Comparison of ENCODE assay signal across 10 cellular contexts in the genomic region with DNA sequence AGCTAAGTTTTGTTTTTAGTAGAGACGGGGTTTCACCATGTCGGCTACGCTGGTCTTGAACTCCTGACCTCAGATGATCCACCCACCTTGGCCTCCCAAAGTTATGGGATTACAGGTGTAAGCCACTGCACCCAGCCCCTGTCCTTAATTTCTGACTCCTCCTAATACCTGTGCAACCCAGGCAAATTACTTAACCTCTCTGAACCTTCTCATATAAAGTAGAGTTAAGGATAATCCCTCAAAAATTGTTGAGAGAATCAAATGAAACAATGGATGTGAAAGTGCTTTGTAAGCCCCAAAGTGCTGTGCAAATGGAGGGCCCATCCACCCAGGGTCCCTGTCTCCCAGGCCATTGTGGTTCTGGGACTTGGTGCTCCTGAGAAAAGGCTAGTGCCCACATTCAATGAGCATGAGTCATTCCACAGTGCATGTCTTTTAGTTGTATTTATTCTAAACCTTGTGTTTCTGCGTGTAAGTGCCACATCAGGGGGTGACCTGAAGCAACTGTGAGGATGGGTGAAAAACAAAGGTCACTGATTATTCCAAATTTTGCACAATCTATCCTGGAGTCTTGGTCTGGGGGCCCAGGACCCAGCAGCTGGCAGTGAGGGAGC.
DNase-seq lines count a peak whose midpoint lies in the region; ATAC-seq and TF ChIP-seq lines count a peak whose summit lies in the region.
"Had no signal": no experiment of that assay in that cellular context is flagged by ENCODE, and none has a peak within 500 bp of the region (broad histone marks: within the 10 kb centered on the region; RNA-seq: fewer than 3 reads in every experiment).

No MANE protein-coding gene starts in this region.

- H3K4me1 Mint-ChIP-seq in activated CD8-positive, alpha-beta memory T cell treated with anti-CD3 and anti-CD28 coated beads, Interleukin-2, amount 10 ng/mL, durations not matched to agents 7 days and 5 days, result peaks cover 42% of the 10 kb centered on the region

- peaks cover 49 to 66% (median 54%) of the 10 kb centered on the region in 4 donors for H3K4me1 ChIP-seq in upper lobe of left lung
- H3K4me1 ChIP-seq in tibial nerve, result peaks cover 0 to 24% (median 11%) of the 10 kb centered on the region in 4 donors

- H3K36me3 ChIP-seq in upper lobe of left lung (no peaks in the 10 kb centered on the region), tibial nerve (no peaks in the 10 kb centered on the region)
- H3K36me3 ChIP-seq: tibial artery had no signal

- no peak for ATAC-seq in activated CD8-positive, alpha-beta memory T cell treated with anti-CD3 and anti-CD28 coated beads, Interleukin-2, amount 10 ng/mL, durations not matched to agents 7 days and 5 days
- ATAC-seq in upper lobe of left lung (ENCODE audit: low FRiP score in 2 of 2), result no peak
- no peak for ATAC-seq in HG02981 (IDR thresholded peaks at IDR 0.05; ENCODE audit: unreplicated experiment)

- H3K4me3 Mint-ChIP-seq in activated CD8-positive, alpha-beta memory T cell treated with anti-CD3 and anti-CD28 coated beads, Interleukin-2, amount 10 ng/mL, durations not matched to agents 7 days and 5 days, result no peak overlapping the region

- TF ChIP-seq CTCF in VCaP (conservative IDR thresholded peaks at IDR 0.05) (no peak), upper lobe of left lung (IDR thresholded peaks at IDR 0.05) (no peak), tibial nerve (IDR thresholded peaks at IDR 0.05) (no peak)

- H3K27ac ChIP-seq in VCaP, result peak overlapping the region; percentile 98; the same call in 1 of the 2 replicates
- peak overlapping the region; percentile 69 to 83 (median 78) for H3K27ac ChIP-seq in upper lobe of left lung
- H3K27ac ChIP-seq in tibial nerve, result peak overlapping the region in 1 of 4 donors; percentile 63

- 70 to 89% methylated on average over 4 of the region's 4 CpGs for WGBS in upper lobe of left lung, 2 donors
- WGBS in tibial nerve, 2 donors, result 77 to 78% methylated on average over 4 of the region's 4 CpGs

- no peaks in the 10 kb centered on the region for H3K27me3 Mint-ChIP-seq in activated CD8-positive, alpha-beta memory T cell treated with anti-CD3 and anti-CD28 coated beads, Interleukin-2, amount 10 ng/mL, durations not matched to agents 7 days and 5 days

- no peak for DNase-seq in activated CD8-positive, alpha-beta memory T cell treated with anti-CD3 and anti-CD28 coated beads, Interleukin-2, amount 10 ng/mL, durations not matched to agents 7 days and 5 days
- DNase-seq in activated CD8-positive, alpha-beta memory T cell treated with anti-CD3 and anti-CD28 coated beads for 24 hours, result no peak
- DNase-seq in kidney glomerular epithelial cell (lab: John Stamatoyannopoulos, UW) (peak; percentile 7), upper lobe of left lung (no peak), tibial nerve (ENCODE audit: low spot score in 2 of 2) (no peak), hippocampal formation (lab: John Stamatoyannopoulos, UW) (no peak)
- DNase-seq: AML-193 had no signal

- H3K4me3 ChIP-seq in upper lobe of left lung (no peak overlapping the region), tibial nerve (no peak overlapping the region)

- TF ChIP-seq POLR2A in upper lobe of left lung (IDR thresholded peaks at IDR 0.05) (no peak), tibial nerve (IDR thresholded peaks at IDR 0.05) (no peak)

- H3K36me3 Mint-ChIP-seq in activated CD8-positive, alpha-beta memory T cell treated with anti-CD3 and anti-CD28 coated beads, Interleukin-2, amount 10 ng/mL, durations not matched to agents 7 days and 5 days, result no peaks in the 10 kb centered on the region

- no peaks in the 10 kb centered on the region for H3K9me3 Mint-ChIP-seq in activated CD8-positive, alpha-beta memory T cell treated with anti-CD3 and anti-CD28 coated beads, Interleukin-2, amount 10 ng/mL, durations not matched to agents 7 days and 5 days (ENCODE audit: low read depth)

- H3K9me3 ChIP-seq in upper lobe of left lung, result no peaks in the 10 kb centered on the region
- no peaks in the 10 kb centered on the region for H3K9me3 ChIP-seq in tibial nerve
- H3K9me3 ChIP-seq: tibial artery had no signal

- H3K27ac Mint-ChIP-seq in activated CD8-positive, alpha-beta memory T cell treated with anti-CD3 and anti-CD28 coated beads, Interleukin-2, amount 10 ng/mL, durations not matched to agents 7 days and 5 days, result peak overlapping the region; percentile 28

- CTCF ChIA-PET in activated CD8-positive, alpha-beta memory T cell treated with anti-CD3 and anti-CD28 coated beads, Interleukin-2, amount 10 ng/mL, durations not matched to agents 7 days and 5 days (lab: Charles Lee), result no interaction called here

- no peak for TF ChIP-seq EP300 in upper lobe of left lung (IDR thresholded peaks at IDR 0.05)
- no peak for TF ChIP-seq EP300 in tibial nerve (IDR thresholded peaks at IDR 0.05)

- H3K27me3 ChIP-seq in upper lobe of left lung (no peaks in the 10 kb centered on the region), tibial nerve (no peaks in the 10 kb centered on the region)
- H3K27me3 ChIP-seq: tibial artery had no signal
